Comparison of ENCODE assay signal across 30 cellular contexts in the genomic region with DNA sequence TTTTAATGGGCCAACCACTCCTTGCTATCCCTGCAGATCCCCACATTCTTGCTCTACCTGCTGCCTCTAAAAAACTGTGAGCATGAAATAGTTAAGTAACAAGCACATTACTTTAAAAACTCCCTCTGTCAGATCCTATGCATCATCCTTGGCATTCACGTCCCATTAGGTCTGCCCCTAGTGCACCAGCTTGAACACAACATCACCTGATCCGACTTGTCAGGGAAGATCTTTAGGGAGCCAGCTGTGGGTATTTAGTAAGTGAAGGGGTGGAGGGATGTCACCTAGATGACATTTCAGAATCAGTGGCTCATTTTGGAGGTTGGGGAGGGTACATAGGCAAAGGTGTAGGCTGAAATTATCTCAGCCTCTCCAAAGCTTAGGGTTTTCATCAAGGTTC. TPM values are rescaled to one million over a fixed set of nuclear protein-coding genes. Genes with fewer than 3 reads are reported as not detected.
"Had no signal": no experiment of that assay in that cellular context is flagged by ENCODE, and none has a peak within 500 bp of the region (broad histone marks: within the 10 kb centered on the region; RNA-seq: fewer than 3 reads in every experiment).

No MANE protein-coding gene starts in this region.

- H3K27ac Mint-ChIP-seq: activated CD4-positive, alpha-beta T cell treated with anti-CD3 and anti-CD28 coated beads, Interleukin-2, amount 10 ng/mL, durations not matched to agents 24 days and 14 days; activated CD8-positive, alpha-beta memory T cell treated with anti-CD3 and anti-CD28 coated beads, Interleukin-2, amount 10 ng/mL, durations not matched to agents 7 days and 5 days; activated naive CD4-positive, alpha-beta T cell treated with anti-CD3 and anti-CD28 coated beads, Interleukin-2, amount 50 U/mL, for 72 hours; activated naive CD8-positive, alpha-beta T cell treated with anti-CD3 and anti-CD28 coated beads, Interleukin-2, amount 50 U/mL, for 24 hours; activated T-cell treated with anti-CD3 and anti-CD28 coated beads, Interleukin-2, amount 50 U/mL, for 24 hours; activated T-helper 1 cell treated with anti-CD3 and anti-CD28 coated beads, Interleukin-12 subunit alpha, Interleukin-12 subunit beta, Interleukin-2, Interleukin-4 antibody, amounts not matched to agents 30 ng/mL and 10 ng/mL and 1 ng/mL, durations not matched to agents 14 hours and 24 hours and 36 hours; brain; T-helper 1 cell treated with Interleukin-12 subunit alpha and Interleukin-12 subunit beta and Interleukin-4 antibody, amounts not matched to agents 30 μg/mL and 1 μg/mL, for 36 hours had no signal

- H3K4me1 ChIP-seq: Peyer's patch had no signal

- FAIRE-seq: astrocyte, K562 had no signal

- DNase-seq: activated CD4-positive, alpha-beta T cell treated with anti-CD3 and anti-CD28 coated beads for 1 hour; activated CD4-positive, alpha-beta T cell treated with anti-CD3 and anti-CD28 coated beads, Interleukin-2, amount 10 ng/mL, durations not matched to agents 24 days and 14 days; activated CD4-positive, alpha-beta T cell treated with anti-CD3 and anti-CD28 coated beads, Interleukin-2, amount 50 U/mL, for 48 hours; activated CD8-positive, alpha-beta memory T cell treated with anti-CD3 and anti-CD28 coated beads, Interleukin-2, amount 10 ng/mL, durations not matched to agents 7 days and 5 days; activated effector memory CD4-positive, alpha-beta T cell treated with anti-CD3 and anti-CD28 coated beads, Interleukin-2, amount 50 U/mL, for 16 hours; activated naive CD4-positive, alpha-beta T cell treated with Interleukin-2 at 50 U/mL for 16 hours; activated naive CD8-positive, alpha-beta T cell treated with anti-CD3 and anti-CD28 coated beads, Interleukin-2, amount 50 U/mL, for 24 hours; activated T-cell treated with anti-CD3 and anti-CD28 coated beads, Interleukin-2, amount 50 U/mL, for 24 hours; amniotic stem cell; cerebellar nuclear complex; Karpas-422; MM.1S; NCI-H1105; NCI-H1436; NCI-H1694 treated with DMSO at 0.1 percent for 48 hours; NCI-H2029 treated with DMSO at 0.1 percent for 48 hours; NCI-H2227 treated with DMSO at 0.1 percent for 48 hours; NCI-H446 treated with DMSO at 0.1 percent for 48 hours; NCI-H524 treated with DMSO at 0.1 percent for 48 hours; NCI-H774; Peyer's patch; SHP77 treated with DMSO at 0.1 percent for 48 hours had no signal

- H3K4me3 ChIP-seq: K562, Peyer's patch had no signal

- H3K36me3 ChIP-seq: Peyer's patch had no signal

- H3K27me3 ChIP-seq: Peyer's patch had no signal

- H3K4me1 Mint-ChIP-seq: activated CD8-positive, alpha-beta memory T cell treated with anti-CD3 and anti-CD28 coated beads, Interleukin-2, amount 10 ng/mL, durations not matched to agents 7 days and 5 days; activated naive CD8-positive, alpha-beta T cell treated with anti-CD3 and anti-CD28 coated beads, Interleukin-2, amount 50 U/mL, for 24 hours had no signal

- H3K9me3 Mint-ChIP-seq: activated CD4-positive, alpha-beta T cell treated with anti-CD3 and anti-CD28 coated beads, Interleukin-2, amount 10 ng/mL, durations not matched to agents 24 days and 14 days; activated naive CD4-positive, alpha-beta T cell treated with anti-CD3 and anti-CD28 coated beads, Interleukin-2, amount 50 U/mL, for 72 hours; activated naive CD8-positive, alpha-beta T cell treated with anti-CD3 and anti-CD28 coated beads, Interleukin-2, amount 50 U/mL, for 24 hours; activated T-cell treated with anti-CD3 and anti-CD28 coated beads, Interleukin-2, amount 50 U/mL, for 24 hours; activated T-helper 1 cell treated with anti-CD3 and anti-CD28 coated beads, Interleukin-12 subunit alpha, Interleukin-12 subunit beta, Interleukin-2, Interleukin-4 antibody, amounts not matched to agents 30 ng/mL and 10 ng/mL and 1 ng/mL, durations not matched to agents 14 hours and 24 hours and 36 hours; brain; T-helper 1 cell treated with Interleukin-12 subunit alpha and Interleukin-12 subunit beta and Interleukin-4 antibody, amounts not matched to agents 30 μg/mL and 1 μg/mL, for 36 hours had no signal

- H3K36me3 Mint-ChIP-seq: activated CD8-positive, alpha-beta memory T cell treated with anti-CD3 and anti-CD28 coated beads, Interleukin-2, amount 10 ng/mL, durations not matched to agents 7 days and 5 days had no signal

- H3K4me3 Mint-ChIP-seq: activated CD4-positive, alpha-beta T cell treated with anti-CD3 and anti-CD28 coated beads, Interleukin-2, amount 10 ng/mL, durations not matched to agents 24 days and 14 days; activated CD8-positive, alpha-beta memory T cell treated with anti-CD3 and anti-CD28 coated beads, Interleukin-2, amount 10 ng/mL, durations not matched to agents 7 days and 5 days; activated naive CD8-positive, alpha-beta T cell treated with anti-CD3 and anti-CD28 coated beads, Interleukin-2, amount 50 U/mL, for 24 hours; activated T-cell treated with anti-CD3 and anti-CD28 coated beads, Interleukin-2, amount 50 U/mL, for 24 hours; activated T-helper 1 cell treated with anti-CD3 and anti-CD28 coated beads, Interleukin-12 subunit alpha, Interleukin-12 subunit beta, Interleukin-2, Interleukin-4 antibody, amounts not matched to agents 30 ng/mL and 10 ng/mL and 1 ng/mL, durations not matched to agents 14 hours and 24 hours and 36 hours; brain; T-helper 1 cell treated with Interleukin-12 subunit alpha and Interleukin-12 subunit beta and Interleukin-4 antibody, amounts not matched to agents 30 μg/mL and 1 μg/mL, for 36 hours had no signal

- H3K27ac ChIP-seq: Peyer's patch, RWPE1 had no signal

- H3K27me3 Mint-ChIP-seq: brain had no signal

- H3K9me3 ChIP-seq: Peyer's patch had no signal

- ATAC-seq: activated CD8-positive, alpha-beta memory T cell treated with anti-CD3 and anti-CD28 coated beads, Interleukin-2, amount 10 ng/mL, durations not matched to agents 7 days and 5 days; activated naive CD4-positive, alpha-beta T cell treated with anti-CD3 and anti-CD28 coated beads, Interleukin-2, amount 50 U/mL, for 72 hours; activated naive CD8-positive, alpha-beta T cell treated with anti-CD3 and anti-CD28 coated beads, Interleukin-2, amount 50 U/mL, for 24 hours; K562 had no signal

RNA-seq across cellular contexts. Expression of a gene that starts 33.5 kb away (rescaled TPM):
- total RNA-seq: activated CD4-positive, alpha-beta T cell treated with anti-CD3 and anti-CD28 coated beads, Interleukin-2, amount 10 ng/mL, durations not matched to agents 24 days and 14 days; activated CD8-positive, alpha-beta memory T cell treated with anti-CD3 and anti-CD28 coated beads, Interleukin-2, amount 10 ng/mL, durations not matched to agents 7 days and 5 days; activated T-helper 1 cell treated with anti-CD3 and anti-CD28 coated beads, Interleukin-12 subunit alpha, Interleukin-12 subunit beta, Interleukin-2, Interleukin-4 antibody, amounts not matched to agents 30 ng/mL and 10 ng/mL and 1 ng/mL, durations not matched to agents 14 hours and 24 hours and 36 hours; astrocyte; K562 had no signal
- polyA plus RNA-seq: K562 had no signal

RNA-seq across cellular contexts. Expression of a gene that starts 54.9 kb away (rescaled TPM):
- total RNA-seq: activated CD4-positive, alpha-beta T cell treated with anti-CD3 and anti-CD28 coated beads, Interleukin-2, amount 10 ng/mL, durations not matched to agents 24 days and 14 days; activated CD8-positive, alpha-beta memory T cell treated with anti-CD3 and anti-CD28 coated beads, Interleukin-2, amount 10 ng/mL, durations not matched to agents 7 days and 5 days; activated naive CD4-positive, alpha-beta T cell treated with anti-CD3 and anti-CD28 coated beads, Interleukin-2, amount 50 U/mL, for 72 hours; activated T-helper 1 cell treated with anti-CD3 and anti-CD28 coated beads, Interleukin-12 subunit alpha, Interleukin-12 subunit beta, Interleukin-2, Interleukin-4 antibody, amounts not matched to agents 30 ng/mL and 10 ng/mL and 1 ng/mL, durations not matched to agents 14 hours and 24 hours and 36 hours; astrocyte; K562; SK-MEL-5 had no signal
- polyA plus RNA-seq: K562 had no signal
